Comparison of ENCODE assay signal across 18 cellular contexts in genomic region chr1:218408942-218409341, GRCh38.
DNase-seq lines count a peak whose midpoint lies in the region; ATAC-seq, FAIRE-seq and TF ChIP-seq lines count a peak whose summit lies in the region.
"Had no signal": no experiment of that assay in that cellular context is flagged by ENCODE, and none has a peak within 500 bp of the region (broad histone marks: within the 10 kb centered on the region; RNA-seq: fewer than 3 reads in every experiment).

No MANE protein-coding gene starts in this region.

- H3K4me2 ChIP-seq in K562 (ENCODE audit: insufficient read depth, low read length) (no peak overlapping the region), neural progenitor cell (no peak overlapping the region)

- WGBS in K562 (ENCODE audit: insufficient coverage, low coverage, missing lambda C conversion rate), result 0% methylated on average over 9 of the region's 9 CpGs

- no peaks in the 10 kb centered on the region for H3K36me3 ChIP-seq in K562 (ENCODE audit: control insufficient read depth, insufficient read depth, low read length)
- no peaks in the 10 kb centered on the region for H3K36me3 ChIP-seq in neural progenitor cell

- H3K4me1 ChIP-seq in K562 (replicated peaks in 1 of 2; ENCODE audit: control insufficient read depth in 2 of 2, insufficient read depth in 2 of 2, low read length in 2 of 2), result no peaks in the 10 kb centered on the region
- no peaks in the 10 kb centered on the region for H3K4me1 ChIP-seq in neural progenitor cell
- H3K4me1 ChIP-seq: SJCRH30 had no signal

- in situ Hi-C loops in K562 (cut with MboI), result no loop called here

- intact Hi-C loops in K562 (cut with micrococcal nuclease), result no loop called here

- no peaks in the 10 kb centered on the region for H3K9me3 Mint-ChIP-seq in neural progenitor cell

- H3K27me3 Mint-ChIP-seq in neural progenitor cell (ENCODE audit: insufficient read depth, low read depth), result no peaks in the 10 kb centered on the region

- TF ChIP-seq EP300 in Ishikawa (IDR thresholded peaks at IDR 0.05; ENCODE audit: borderline replicate concordance) (no peak), K562 (IDR thresholded peaks at IDR 0.05; ENCODE audit: low read length) (no peak)

- H4K20me1 ChIP-seq in K562 (replicated peaks; ENCODE audit: control insufficient read depth, insufficient read depth, low read length), result no peaks in the 10 kb centered on the region
- no peaks in the 10 kb centered on the region for H4K20me1 ChIP-seq in neural progenitor cell (ENCODE audit: low read depth)

- TF ChIP-seq POLR2A in K562 (conservative IDR thresholded peaks at IDR 0.05), result no peak

- no peaks in the 10 kb centered on the region for H3K36me3 Mint-ChIP-seq in neural progenitor cell

- H3K9me3 ChIP-seq in K562 (replicated peaks; ENCODE audit: control insufficient read depth, insufficient read depth, low read depth, low read length), result no peaks in the 10 kb centered on the region
- no peaks in the 10 kb centered on the region for H3K9me3 ChIP-seq in neural progenitor cell (ENCODE audit: low read depth)

- CTCF ChIA-PET in K562 (lab: Yijun Ruan, JAX; ENCODE audit: low intra/inter-chr PET ratio), result no interaction called here

- H3K4me3 Mint-ChIP-seq in neural progenitor cell, result no peak overlapping the region

- no peak overlapping the region for H3K4me3 ChIP-seq in K562
- H3K4me3 ChIP-seq in neural progenitor cell, result no peak overlapping the region
- H3K4me3 ChIP-seq: GM12878, SJCRH30 had no signal

- TF ChIP-seq RAD21 in Ishikawa (IDR thresholded peaks at IDR 0.05; ENCODE audit: low read depth) (peak; percentile 18; the same call in 1 of the 2 replicates), K562 (CRISPR knock-in tag; conservative IDR thresholded peaks at IDR 0.05 in 1 of 2, IDR thresholded peaks at IDR 0.05 in 1 of 2) (no peak)

- H3K9ac ChIP-seq in K562 (ENCODE audit: insufficient read depth in 1 of 2, low read depth in 2 of 2, low read length in 2 of 2) (no peak overlapping the region), neural progenitor cell (no peak overlapping the region)

- H3K27ac ChIP-seq in K562 (ENCODE audit: extremely low read depth, low read depth, low read length), result no peak overlapping the region
- H3K27ac ChIP-seq in neural progenitor cell, result no peak overlapping the region
- H3K27ac ChIP-seq: C4-2B, SJCRH30 had no signal

- no peaks in the 10 kb centered on the region for H3F3A ChIP-seq in neural progenitor cell (ENCODE audit: low read depth)

- H2AFZ ChIP-seq in K562 (ENCODE audit: low read depth, low read length) (no peak overlapping the region), neural progenitor cell (replicated peaks) (no peak overlapping the region)

- H3K79me2 ChIP-seq in K562 (ENCODE audit: control insufficient read depth, insufficient read depth, low read length), result no peaks in the 10 kb centered on the region
- no peaks in the 10 kb centered on the region for H3K79me2 ChIP-seq in neural progenitor cell (ENCODE audit: low read depth)

- POLR2A ChIA-PET in K562 (lab: Yijun Ruan, JAX), result no interaction called here

- no TSS peak for BruUV-seq in K562 (replicated peaks; lab: Mats Ljungman, UMichigan)

- DNase-seq in NCI-H146 (lab: John Stamatoyannopoulos, UW) (peak; percentile 20), NCI-H146 treated with DMSO at 0.1 percent for 48 hours (lab: John Stamatoyannopoulos, UW; ENCODE audit: unreplicated experiment) (no peak), K562 (ENCODE audit: extremely low read depth in 1 of 4, low spot score in 3 of 4) (no peak), neural progenitor cell (ENCODE audit: low spot score) (peak; percentile 32), HK-2 (ENCODE audit: unreplicated experiment) (no peak), DMS153 treated with DMSO at 0.1 percent for 48 hours (lab: John Stamatoyannopoulos, UW; ENCODE audit: unreplicated experiment) (no peak), medulla oblongata (ENCODE audit: extremely low spot score) (no peak)
- DNase-seq: 8988T, DMS53, KBM-7, NCI-H1048, NCI-H1694, SJCRH30 had no signal

- H3K27me3 ChIP-seq in K562 (ENCODE audit: control insufficient read depth in 2 of 2, insufficient read depth in 2 of 2, low read length in 2 of 2) (peaks cover 5 to 15% of the 10 kb centered on the region in 2 experiments; a peak in 3 of 5 replicates), neural progenitor cell (no peaks in the 10 kb centered on the region)
- H3K27me3 ChIP-seq: SJCRH30 had no signal

- H3K4me1 Mint-ChIP-seq in neural progenitor cell, result no peaks in the 10 kb centered on the region

- TF ChIP-seq CTCF in K562 (IDR thresholded peaks at IDR 0.05 in 2 of 3, conservative IDR thresholded peaks at IDR 0.05 in 1 of 3; ENCODE audit: insufficient read depth in 2 of 3, low read depth in 1 of 3, low read length in 3 of 3) (no peak), neural progenitor cell (IDR thresholded peaks at IDR 0.05) (no peak)

- no peak for FAIRE-seq in K562 (lab: Jason Lieb, UNC)
- FAIRE-seq: GM12878, HTR-8/SVneo had no signal

- no peak; the same call in 2 of the 3 replicates for ATAC-seq in K562
- ATAC-seq: GM12878, HCT116 had no signal

- no peaks in the 10 kb centered on the region for H3K9me1 ChIP-seq in K562 (ENCODE audit: control insufficient read depth, insufficient read depth, low read length)

- H3K27ac Mint-ChIP-seq in neural progenitor cell, result no peak overlapping the region

TF ChIP-seq in Ishikawa, 13 proteins besides CTCF, POLR2A, EP300 and RAD21:
- TF ChIP-seq, protein P1, sequence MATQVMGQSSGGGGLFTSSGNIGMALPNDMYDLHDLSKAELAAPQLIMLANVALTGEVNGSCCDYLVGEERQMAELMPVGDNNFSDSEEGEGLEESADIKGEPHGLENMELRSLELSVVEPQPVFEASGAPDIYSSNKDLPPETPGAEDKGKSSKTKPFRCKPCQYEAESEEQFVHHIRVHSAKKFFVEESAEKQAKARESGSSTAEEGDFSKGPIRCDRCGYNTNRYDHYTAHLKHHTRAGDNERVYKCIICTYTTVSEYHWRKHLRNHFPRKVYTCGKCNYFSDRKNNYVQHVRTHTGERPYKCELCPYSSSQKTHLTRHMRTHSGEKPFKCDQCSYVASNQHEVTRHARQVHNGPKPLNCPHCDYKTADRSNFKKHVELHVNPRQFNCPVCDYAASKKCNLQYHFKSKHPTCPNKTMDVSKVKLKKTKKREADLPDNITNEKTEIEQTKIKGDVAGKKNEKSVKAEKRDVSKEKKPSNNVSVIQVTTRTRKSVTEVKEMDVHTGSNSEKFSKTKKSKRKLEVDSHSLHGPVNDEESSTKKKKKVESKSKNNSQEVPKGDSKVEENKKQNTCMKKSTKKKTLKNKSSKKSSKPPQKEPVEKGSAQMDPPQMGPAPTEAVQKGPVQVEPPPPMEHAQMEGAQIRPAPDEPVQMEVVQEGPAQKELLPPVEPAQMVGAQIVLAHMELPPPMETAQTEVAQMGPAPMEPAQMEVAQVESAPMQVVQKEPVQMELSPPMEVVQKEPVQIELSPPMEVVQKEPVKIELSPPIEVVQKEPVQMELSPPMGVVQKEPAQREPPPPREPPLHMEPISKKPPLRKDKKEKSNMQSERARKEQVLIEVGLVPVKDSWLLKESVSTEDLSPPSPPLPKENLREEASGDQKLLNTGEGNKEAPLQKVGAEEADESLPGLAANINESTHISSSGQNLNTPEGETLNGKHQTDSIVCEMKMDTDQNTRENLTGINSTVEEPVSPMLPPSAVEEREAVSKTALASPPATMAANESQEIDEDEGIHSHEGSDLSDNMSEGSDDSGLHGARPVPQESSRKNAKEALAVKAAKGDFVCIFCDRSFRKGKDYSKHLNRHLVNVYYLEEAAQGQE (IDR thresholded peaks at IDR 0.05; ENCODE audit: low read depth), result no peak
- TF ChIP-seq, protein P2, sequence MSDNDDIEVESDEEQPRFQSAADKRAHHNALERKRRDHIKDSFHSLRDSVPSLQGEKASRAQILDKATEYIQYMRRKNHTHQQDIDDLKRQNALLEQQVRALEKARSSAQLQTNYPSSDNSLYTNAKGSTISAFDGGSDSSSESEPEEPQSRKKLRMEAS (IDR thresholded peaks at IDR 0.05), result 0 out of 2 replicates have a peak, but pooled peaks have one; percentile 48

TF ChIP-seq in K562, 482 proteins besides CTCF, POLR2A, EP300 and RAD21:
- TF ChIP-seq ZNF830 (CRISPR knock-in tag; IDR thresholded peaks at IDR 0.05) (no peak), BHLHE40 (IDR thresholded peaks at IDR 0.05; ENCODE audit: low read length) (0 out of 2 replicates have a peak, but pooled peaks have one; percentile 11), ARHGAP35 (IDR thresholded peaks at IDR 0.05; ENCODE audit: partially characterized antibody) (no peak), THRA (IDR thresholded peaks at IDR 0.05) (no peak)

Comparison
In these comparisons a context has a peak if more than half of its experiments do, and no peak if none do; other contexts are left out.
1. DNase-seq: peak in NCI-H146 (single experiment) and neural progenitor cell (single experiment); none in NCI-H146 treated with DMSO at 0.1 percent for 48 hours (single experiment), K562 (0 of 4), HK-2 (single experiment), DMS153 treated with DMSO at 0.1 percent for 48 hours (single experiment) and medulla oblongata (single experiment).